Comparison of ENCODE assay signal across 19 cellular contexts in genomic region chr2:97739893-97740245, GRCh38. TPM values are rescaled to one million over a fixed set of nuclear protein-coding genes. Genes with fewer than 3 reads are reported as not detected.
"Had no signal": no experiment of that assay in that cellular context is flagged by ENCODE, and none has a peak within 500 bp of the region (broad histone marks: within the 10 kb centered on the region; RNA-seq: fewer than 3 reads in every experiment).

No MANE protein-coding gene starts in this region.

- ATAC-seq: activated CD8-positive, alpha-beta memory T cell treated with anti-CD3 and anti-CD28 coated beads, Interleukin-2, amount 10 ng/mL, durations not matched to agents 7 days and 5 days; activated naive CD8-positive, alpha-beta T cell treated with anti-CD3 and anti-CD28 coated beads, Interleukin-2, amount 50 U/mL, for 24 hours; stimulated activated effector memory CD8-positive, alpha-beta T cell treated with anti-CD3 and anti-CD28 coated beads, Interleukin-12 subunit alpha, Interleukin-12 subunit beta, amount 100 ng/mL, for 72 hours had no signal

- H3K27me3 ChIP-seq: colonic mucosa, foreskin keratinocyte, neural progenitor cell, ovary, testis, upper lobe of left lung had no signal

- H3K27ac ChIP-seq: colonic mucosa, foreskin keratinocyte, left lung, neural progenitor cell, ovary, testis, upper lobe of left lung had no signal

- H3K36me3 ChIP-seq: neural progenitor cell, ovary, upper lobe of left lung had no signal

- H3K9me3 ChIP-seq: colonic mucosa, left lung, mucosa of descending colon, ovary, testis, upper lobe of left lung had no signal

- H3K4me3 ChIP-seq: colonic mucosa, left lung, mucosa of descending colon, neural progenitor cell, ovary, smooth muscle cell, testis, upper lobe of left lung had no signal

- H3K4me1 ChIP-seq: colonic mucosa, foreskin keratinocyte, left lung, neural progenitor cell, testis had no signal

- DNase-seq: activated B cell treated with CpG ODN at 0.5 μM for 24 hours; activated effector memory CD4-positive, alpha-beta T cell treated with Interleukin-2 at 50 U/mL for 16 hours; activated T-cell treated with anti-CD3 and anti-CD28 coated beads, Interleukin-2, amount 50 U/mL, for 4 hours; foreskin keratinocyte; hippocampal formation; ovary had no signal

RNA-seq across cellular contexts. Expression of gene ZAP70, which starts 26.5 kb away (rescaled TPM):
- total RNA-seq: epithelial cell of proximal tubule, fibroblast of lung, foreskin keratinocyte, pulmonary artery endothelial cell had no signal
- polyA plus RNA-seq: fibroblast of lung had no signal
